ENCODE assay signal across 9 cellular contexts in genomic region chr13:73090116-73090811, GRCh38. TPM values are rescaled to one million over a fixed set of nuclear protein-coding genes. Genes with fewer than 3 reads are reported as not detected.
DNase-seq lines count a peak whose midpoint lies in the region; ATAC-seq and TF ChIP-seq lines count a peak whose summit lies in the region.
"Had no signal": no experiment of that assay in that cellular context is flagged by ENCODE, and none has a peak within 500 bp of the region (broad histone marks: within the 10 kb centered on the region; RNA-seq: fewer than 3 reads in every experiment).

No MANE protein-coding gene starts in this region.

- H3K9me3 Mint-ChIP-seq in activated naive CD8-positive, alpha-beta T cell treated with anti-CD3 and anti-CD28 coated beads for 36 hours = peaks cover 5% of the 10 kb centered on the region
- no peaks in the 10 kb centered on the region for H3K9me3 Mint-ChIP-seq in activated naive CD8-positive, alpha-beta T cell treated with anti-CD3 and anti-CD28 coated beads, Interleukin-2, amount 50 U/mL, for 24 hours

- H3K4me1 Mint-ChIP-seq in activated naive CD8-positive, alpha-beta T cell treated with anti-CD3 and anti-CD28 coated beads for 36 hours = peaks cover 7% of the 10 kb centered on the region
- peaks cover 8% of the 10 kb centered on the region for H3K4me1 Mint-ChIP-seq in activated naive CD8-positive, alpha-beta T cell treated with anti-CD3 and anti-CD28 coated beads, Interleukin-2, amount 50 U/mL, for 24 hours

- no peak overlapping the region for H3K27ac ChIP-seq in osteoblast (ENCODE audit: low read depth, low read length)

- peaks cover 8% of the 10 kb centered on the region for H3K4me1 ChIP-seq in osteoblast (ENCODE audit: insufficient read depth, low read length)

- no peaks in the 10 kb centered on the region for H4K20me1 ChIP-seq in osteoblast (ENCODE audit: insufficient read depth, low read length)

- TF ChIP-seq CTCF in cardiac fibroblast (IDR thresholded peaks at IDR 0.05; ENCODE audit: low read depth, low read length) (no peak), osteoblast (IDR thresholded peaks at IDR 0.05; ENCODE audit: extremely low read depth, low read depth, low read length) (no peak)

- H2AFZ ChIP-seq in osteoblast (ENCODE audit: low read length) = no peak overlapping the region

- no peaks in the 10 kb centered on the region for H3K27me3 Mint-ChIP-seq in activated naive CD8-positive, alpha-beta T cell treated with anti-CD3 and anti-CD28 coated beads for 36 hours
- H3K27me3 Mint-ChIP-seq in activated naive CD8-positive, alpha-beta T cell treated with anti-CD3 and anti-CD28 coated beads, Interleukin-2, amount 50 U/mL, for 24 hours = no peaks in the 10 kb centered on the region

- H3K27me3 ChIP-seq in osteoblast (ENCODE audit: insufficient read depth, low read length) = no peaks in the 10 kb centered on the region

- no peaks in the 10 kb centered on the region for H3K79me2 ChIP-seq in osteoblast (ENCODE audit: insufficient read depth, low read length)

- no peak overlapping the region for H3K4me3 ChIP-seq in cardiac fibroblast (replicated peaks in 1 of 2; ENCODE audit: low read depth in 2 of 2, low read length in 2 of 2)
- no peak overlapping the region for H3K4me3 ChIP-seq in osteoblast (ENCODE audit: insufficient read depth, low read length)

- H3K4me3 Mint-ChIP-seq in activated naive CD8-positive, alpha-beta T cell treated with anti-CD3 and anti-CD28 coated beads for 36 hours = no peak overlapping the region
- no peak overlapping the region for H3K4me3 Mint-ChIP-seq in activated naive CD8-positive, alpha-beta T cell treated with anti-CD3 and anti-CD28 coated beads, Interleukin-2, amount 50 U/mL, for 24 hours
- H3K4me3 Mint-ChIP-seq: activated T-cell treated with anti-CD3 and anti-CD28 coated beads, Interleukin-2, amount 50 U/mL, for 72 hours had no signal

- H3K9me3 ChIP-seq in osteoblast (ENCODE audit: low read depth, low read length) = no peaks in the 10 kb centered on the region

- H3K36me3 ChIP-seq in osteoblast (ENCODE audit: insufficient read depth, low read length) = no peaks in the 10 kb centered on the region

- no peak for ATAC-seq in activated naive CD8-positive, alpha-beta T cell treated with anti-CD3 and anti-CD28 coated beads, Interleukin-2, amount 50 U/mL, for 24 hours

- no peak overlapping the region for H3K4me2 ChIP-seq in osteoblast (ENCODE audit: insufficient read depth, low read length)

- no peak overlapping the region for H3K27ac Mint-ChIP-seq in activated naive CD8-positive, alpha-beta T cell treated with anti-CD3 and anti-CD28 coated beads for 36 hours
- no peak overlapping the region for H3K27ac Mint-ChIP-seq in activated naive CD8-positive, alpha-beta T cell treated with anti-CD3 and anti-CD28 coated beads, Interleukin-2, amount 50 U/mL, for 24 hours
- H3K27ac Mint-ChIP-seq: activated T-cell treated with anti-CD3 and anti-CD28 coated beads, Interleukin-2, amount 50 U/mL, for 72 hours had no signal

- H3K36me3 Mint-ChIP-seq in activated naive CD8-positive, alpha-beta T cell treated with anti-CD3 and anti-CD28 coated beads for 36 hours = no peaks in the 10 kb centered on the region
- H3K36me3 Mint-ChIP-seq in activated naive CD8-positive, alpha-beta T cell treated with anti-CD3 and anti-CD28 coated beads, Interleukin-2, amount 50 U/mL, for 24 hours (ENCODE audit: low read depth) = no peaks in the 10 kb centered on the region

- peak; percentile 1 for DNase-seq in activated naive CD8-positive, alpha-beta T cell treated with anti-CD3 and anti-CD28 coated beads for 36 hours
- no peak for DNase-seq in activated naive CD8-positive, alpha-beta T cell treated with anti-CD3 and anti-CD28 coated beads, Interleukin-2, amount 50 U/mL, for 24 hours
- peak; percentile 96 for DNase-seq in NCI-H187 treated with DMSO at 0.1 percent for 48 hours (lab: John Stamatoyannopoulos, UW)
- DNase-seq in cardiac fibroblast (ENCODE audit: low read depth in 2 of 2) = peak; percentile 56 to 85
- DNase-seq in osteoblast (ENCODE audit: insufficient read length, low spot score, missing footprints) = peak; percentile 83
- no peak for DNase-seq in SIG-M5 treated with dmso at 0.1 percent for 504 hours (lab: John Stamatoyannopoulos, UW; ENCODE audit: unreplicated experiment)
- DNase-seq in stimulated activated CD4-positive, alpha-beta T cell treated with anti-CD3 and anti-CD28 coated beads, Interleukin-4, amount 100 ng/mL, for 24 hours = no peak
- DNase-seq in hippocampal formation (lab: John Stamatoyannopoulos, UW) = no peak

RNA-seq across cellular contexts. Expression of gene KLF5, which starts 31.5 kb away (rescaled TPM):
- total RNA-seq in activated naive CD8-positive, alpha-beta T cell treated with anti-CD3 and anti-CD28 coated beads for 36 hours = 1 to 10 TPM; 2.7 to 2.9 TPM
- total RNA-seq in osteoblast = 4.0 and 5.9 TPM in 2 replicates

Comparison
In these comparisons a context has a peak if more than half of its experiments do, and no peak if none do; other contexts are left out.
1. DNase-seq: peak in activated naive CD8-positive, alpha-beta T cell treated with anti-CD3 and anti-CD28 coated beads for 36 hours (single experiment), NCI-H187 treated with DMSO at 0.1 percent for 48 hours (single experiment), cardiac fibroblast (2 of 2) and osteoblast (single experiment); none in activated naive CD8-positive, alpha-beta T cell treated with anti-CD3 and anti-CD28 coated beads, Interleukin-2, amount 50 U/mL, for 24 hours (single experiment), SIG-M5 treated with dmso at 0.1 percent for 504 hours (single experiment), stimulated activated CD4-positive, alpha-beta T cell treated with anti-CD3 and anti-CD28 coated beads, Interleukin-4, amount 100 ng/mL, for 24 hours (single experiment) and hippocampal formation (0 of 2).